ENCODE assay signal across 8 cellular contexts in genomic region chr10:110279062-110279986, GRCh38. TPM values are rescaled to one million over a fixed set of nuclear protein-coding genes. Genes with fewer than 3 reads are reported as not detected.
DNase-seq lines count a peak whose midpoint lies in the region; ATAC-seq and TF ChIP-seq lines count a peak whose summit lies in the region.

No MANE protein-coding gene starts in this region.

- no peaks in the 10 kb centered on the region for H3K27me3 ChIP-seq in AG04450 (ENCODE audit: control insufficient read depth, insufficient read depth, low read length)

- no peak overlapping the region for H3K27ac ChIP-seq in AG04450 (ENCODE audit: low read depth, low read length)

- H3K4me3 ChIP-seq in AG04450 (ENCODE audit: low read depth, low read length) (no peak overlapping the region), NB4 (ENCODE audit: low read depth, low read length) (no peak overlapping the region), choroid plexus epithelial cell (ENCODE audit: low read depth, low read length) (no peak overlapping the region)

- DNase-seq in AG04450 (ENCODE audit: low read depth, low spot score): peak; percentile 43
- DNase-seq in NB4 (ENCODE audit: low read depth): peak; percentile 82
- DNase-seq in T-helper 2 cell: peak in 4 of 5 experiments; percentile 15 to 54 (median 18)
- DNase-seq in choroid plexus epithelial cell (ENCODE audit: low read depth): peak; percentile 82
- peak; percentile 60 for DNase-seq in kidney glomerular epithelial cell (lab: John Stamatoyannopoulos, UW)
- DNase-seq in stimulated activated CD8-positive, alpha-beta memory T cell treated with anti-CD3 and anti-CD28 coated beads, Interleukin-12 subunit alpha, Interleukin-12 subunit beta, amount 100 ng/mL, for 1 hour (ENCODE audit: low read depth): peak; percentile 33

- TF ChIP-seq POLR2A in NB4 (IDR thresholded peaks at IDR 0.05; ENCODE audit: extremely low read depth, insufficient read length): no peak

- no peak for ATAC-seq in GM18520 (IDR thresholded peaks at IDR 0.05; ENCODE audit: unreplicated experiment)

- TF ChIP-seq CTCF in AG04450 (IDR thresholded peaks at IDR 0.05; ENCODE audit: low read depth, low read length) (peak; percentile 80), GM12874 (IDR thresholded peaks at IDR 0.05; ENCODE audit: insufficient read depth, low read depth, low read length) (peak; percentile 56), NB4 (IDR thresholded peaks at IDR 0.05; ENCODE audit: low read depth, low read length) (peak; percentile 83), choroid plexus epithelial cell (conservative IDR thresholded peaks at IDR 0.05; ENCODE audit: low read depth, low read length) (peak; percentile 83)

- POLR2A ChIA-PET in AG04450 (lab: Yijun Ruan, JAX): interaction anchor here (0.7 kb wide), 1 partner anchor 69 kb away, joined by 7 read pairs; no protein-coding TSS in a partner anchor

- no peaks in the 10 kb centered on the region for H3K9me3 ChIP-seq in AG04450 (ENCODE audit: control insufficient read depth, insufficient read depth, low read length)

- CTCF ChIA-PET in AG04450 (lab: Charles Lee): interaction anchor here (0.5 to 6.9 kb wide), 41 partner anchors 9 to 396 kb away, joined by 3 to 265 read pairs (median 4); partner anchors contain the start of gene MXI1

RNA-seq across cellular contexts. Expression of gene SMNDC1, which starts 25.4 kb away (rescaled TPM):
- 20.1 and 26.4 TPM in 2 replicates for polyA plus RNA-seq in AG04450 (2011; rRNA removed)
- 8.1 and 9.6 TPM in 2 replicates for polyA minus RNA-seq in AG04450 (2011; rRNA and poly(A)+ RNA removed)

Comparison
In these comparisons a context has a peak if more than half of its experiments do, and no peak if none do; other contexts are left out.
1. DNase-seq: peak in every context shown above with its lines; median percentile 82 in NB4; 82 in choroid plexus epithelial cell; 60 in kidney glomerular epithelial cell; 43 in AG04450; 33 in stimulated activated CD8-positive, alpha-beta memory T cell treated with anti-CD3 and anti-CD28 coated beads, Interleukin-12 subunit alpha, Interleukin-12 subunit beta, amount 100 ng/mL, for 1 hour; 18 in T-helper 2 cell.